Comparison of ENCODE assay signal across 1 cellular context in the genomic region with DNA sequence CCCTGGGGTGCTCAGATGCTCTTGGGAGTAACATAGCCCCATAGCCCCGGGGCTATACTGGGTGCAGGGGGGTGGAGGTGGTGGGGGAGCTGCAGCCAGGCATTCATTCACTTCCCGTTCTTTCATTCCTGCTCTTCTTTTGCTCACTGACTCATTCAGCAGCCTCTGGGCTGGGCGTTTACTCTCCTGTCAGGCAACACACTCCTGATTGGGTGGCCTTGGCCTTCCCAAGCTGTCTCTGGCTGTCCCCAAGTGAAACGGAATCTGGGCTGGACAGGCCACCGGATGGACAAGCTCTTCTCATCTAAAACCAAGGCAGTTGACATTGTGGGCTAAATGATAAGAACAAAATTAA.
TF ChIP-seq lines count a peak whose summit lies in the region.

No MANE protein-coding gene starts in this region.

TF ChIP-seq in SK-N-SH, 30 proteins besides CTCF, POLR2A, EP300 and RAD21 (continued from another document):
- TF ChIP-seq, protein P1, sequence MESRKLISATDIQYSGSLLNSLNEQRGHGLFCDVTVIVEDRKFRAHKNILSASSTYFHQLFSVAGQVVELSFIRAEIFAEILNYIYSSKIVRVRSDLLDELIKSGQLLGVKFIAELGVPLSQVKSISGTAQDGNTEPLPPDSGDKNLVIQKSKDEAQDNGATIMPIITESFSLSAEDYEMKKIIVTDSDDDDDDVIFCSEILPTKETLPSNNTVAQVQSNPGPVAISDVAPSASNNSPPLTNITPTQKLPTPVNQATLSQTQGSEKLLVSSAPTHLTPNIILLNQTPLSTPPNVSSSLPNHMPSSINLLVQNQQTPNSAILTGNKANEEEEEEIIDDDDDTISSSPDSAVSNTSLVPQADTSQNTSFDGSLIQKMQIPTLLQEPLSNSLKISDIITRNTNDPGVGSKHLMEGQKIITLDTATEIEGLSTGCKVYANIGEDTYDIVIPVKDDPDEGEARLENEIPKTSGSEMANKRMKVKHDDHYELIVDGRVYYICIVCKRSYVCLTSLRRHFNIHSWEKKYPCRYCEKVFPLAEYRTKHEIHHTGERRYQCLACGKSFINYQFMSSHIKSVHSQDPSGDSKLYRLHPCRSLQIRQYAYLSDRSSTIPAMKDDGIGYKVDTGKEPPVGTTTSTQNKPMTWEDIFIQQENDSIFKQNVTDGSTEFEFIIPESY (IDR thresholded peaks at IDR 0.05; ENCODE audit: borderline replicate concordance, low read depth): no peak
- TF ChIP-seq MEF2A (IDR thresholded peaks at IDR 0.05; ENCODE audit: borderline replicate concordance, low read depth) (no peak), NRF1 (IDR thresholded peaks at IDR 0.05; ENCODE audit: low read depth, low read length) (no peak), SIN3A (IDR thresholded peaks at IDR 0.05; ENCODE audit: borderline replicate concordance, low read depth, low read length) (peak; percentile 58; the same call in 1 of the 2 replicates), GATA2 (CRISPR knock-in tag; IDR thresholded peaks at IDR 0.05) (no peak), EZH2phosphoT487 (IDR thresholded peaks at IDR 0.05; ENCODE audit: borderline replicate concordance, low read depth) (no peak), RFX5 (IDR thresholded peaks at IDR 0.05; ENCODE audit: low read length) (no peak; the same call in 1 of the 2 replicates), JUND (IDR thresholded peaks at IDR 0.05) (no peak), TAF1 (IDR thresholded peaks at IDR 0.05; ENCODE audit: borderline replicate concordance, low read depth, low read length) (no peak), NFIC (IDR thresholded peaks at IDR 0.05; ENCODE audit: borderline replicate concordance) (no peak), RCOR1 (IDR thresholded peaks at IDR 0.05; ENCODE audit: low read length) (no peak), GABPA (IDR thresholded peaks at IDR 0.05; ENCODE audit: low read depth) (no peak), FOXM1 (IDR thresholded peaks at IDR 0.05; ENCODE audit: low read depth) (no peak)
- TF ChIP-seq, protein P2, sequence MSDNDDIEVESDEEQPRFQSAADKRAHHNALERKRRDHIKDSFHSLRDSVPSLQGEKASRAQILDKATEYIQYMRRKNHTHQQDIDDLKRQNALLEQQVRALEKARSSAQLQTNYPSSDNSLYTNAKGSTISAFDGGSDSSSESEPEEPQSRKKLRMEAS (IDR thresholded peaks at IDR 0.05; ENCODE audit: low read depth): 0 out of 2 replicates have a peak, but pooled peaks have one; percentile 11
- TF ChIP-seq, protein P3, sequence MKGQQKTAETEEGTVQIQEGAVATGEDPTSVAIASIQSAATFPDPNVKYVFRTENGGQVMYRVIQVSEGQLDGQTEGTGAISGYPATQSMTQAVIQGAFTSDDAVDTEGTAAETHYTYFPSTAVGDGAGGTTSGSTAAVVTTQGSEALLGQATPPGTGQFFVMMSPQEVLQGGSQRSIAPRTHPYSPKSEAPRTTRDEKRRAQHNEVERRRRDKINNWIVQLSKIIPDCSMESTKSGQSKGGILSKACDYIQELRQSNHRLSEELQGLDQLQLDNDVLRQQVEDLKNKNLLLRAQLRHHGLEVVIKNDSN (IDR thresholded peaks at IDR 0.05; ENCODE audit: borderline replicate concordance, low read depth): no peak
- TF ChIP-seq, protein P4, sequence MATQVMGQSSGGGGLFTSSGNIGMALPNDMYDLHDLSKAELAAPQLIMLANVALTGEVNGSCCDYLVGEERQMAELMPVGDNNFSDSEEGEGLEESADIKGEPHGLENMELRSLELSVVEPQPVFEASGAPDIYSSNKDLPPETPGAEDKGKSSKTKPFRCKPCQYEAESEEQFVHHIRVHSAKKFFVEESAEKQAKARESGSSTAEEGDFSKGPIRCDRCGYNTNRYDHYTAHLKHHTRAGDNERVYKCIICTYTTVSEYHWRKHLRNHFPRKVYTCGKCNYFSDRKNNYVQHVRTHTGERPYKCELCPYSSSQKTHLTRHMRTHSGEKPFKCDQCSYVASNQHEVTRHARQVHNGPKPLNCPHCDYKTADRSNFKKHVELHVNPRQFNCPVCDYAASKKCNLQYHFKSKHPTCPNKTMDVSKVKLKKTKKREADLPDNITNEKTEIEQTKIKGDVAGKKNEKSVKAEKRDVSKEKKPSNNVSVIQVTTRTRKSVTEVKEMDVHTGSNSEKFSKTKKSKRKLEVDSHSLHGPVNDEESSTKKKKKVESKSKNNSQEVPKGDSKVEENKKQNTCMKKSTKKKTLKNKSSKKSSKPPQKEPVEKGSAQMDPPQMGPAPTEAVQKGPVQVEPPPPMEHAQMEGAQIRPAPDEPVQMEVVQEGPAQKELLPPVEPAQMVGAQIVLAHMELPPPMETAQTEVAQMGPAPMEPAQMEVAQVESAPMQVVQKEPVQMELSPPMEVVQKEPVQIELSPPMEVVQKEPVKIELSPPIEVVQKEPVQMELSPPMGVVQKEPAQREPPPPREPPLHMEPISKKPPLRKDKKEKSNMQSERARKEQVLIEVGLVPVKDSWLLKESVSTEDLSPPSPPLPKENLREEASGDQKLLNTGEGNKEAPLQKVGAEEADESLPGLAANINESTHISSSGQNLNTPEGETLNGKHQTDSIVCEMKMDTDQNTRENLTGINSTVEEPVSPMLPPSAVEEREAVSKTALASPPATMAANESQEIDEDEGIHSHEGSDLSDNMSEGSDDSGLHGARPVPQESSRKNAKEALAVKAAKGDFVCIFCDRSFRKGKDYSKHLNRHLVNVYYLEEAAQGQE (IDR thresholded peaks at IDR 0.05; ENCODE audit: low read depth, low read length): no peak
- TF ChIP-seq, protein P5, sequence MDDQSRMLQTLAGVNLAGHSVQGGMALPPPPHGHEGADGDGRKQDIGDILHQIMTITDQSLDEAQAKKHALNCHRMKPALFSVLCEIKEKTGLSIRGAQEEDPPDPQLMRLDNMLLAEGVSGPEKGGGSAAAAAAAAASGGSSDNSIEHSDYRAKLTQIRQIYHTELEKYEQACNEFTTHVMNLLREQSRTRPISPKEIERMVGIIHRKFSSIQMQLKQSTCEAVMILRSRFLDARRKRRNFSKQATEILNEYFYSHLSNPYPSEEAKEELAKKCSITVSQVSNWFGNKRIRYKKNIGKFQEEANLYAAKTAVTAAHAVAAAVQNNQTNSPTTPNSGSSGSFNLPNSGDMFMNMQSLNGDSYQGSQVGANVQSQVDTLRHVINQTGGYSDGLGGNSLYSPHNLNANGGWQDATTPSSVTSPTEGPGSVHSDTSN (IDR thresholded peaks at IDR 0.05): peak; percentile 36; the same call in 1 of the 2 replicates
